ENCODE assay signal across 20 cellular contexts in the genomic region with DNA sequence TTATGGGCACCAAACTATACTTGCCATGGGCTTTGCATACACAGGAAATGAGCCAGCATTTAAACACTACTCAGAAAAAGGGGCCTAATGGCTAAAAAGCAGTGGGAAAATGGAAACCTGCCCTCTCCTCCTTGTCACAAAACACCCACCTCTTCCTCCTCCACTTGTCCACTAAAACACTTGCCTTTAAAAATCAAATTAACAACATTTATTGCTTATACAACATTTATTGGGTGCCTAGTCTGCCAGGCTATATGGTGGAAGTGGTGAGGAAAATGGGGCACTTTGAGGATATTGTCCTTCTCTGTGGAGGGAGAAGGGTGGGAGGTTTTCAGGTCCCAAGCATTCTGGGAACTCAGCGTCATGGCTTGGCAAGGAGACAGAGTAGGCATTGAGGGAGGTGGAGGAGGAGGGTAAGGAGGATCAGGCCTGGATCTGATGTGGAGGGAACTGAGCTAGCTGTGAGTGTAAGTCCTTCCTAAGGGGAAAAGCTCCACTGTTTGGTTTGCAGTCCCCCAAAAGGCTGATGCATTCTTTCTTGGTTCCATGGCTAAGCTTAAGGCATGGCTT.
DNase-seq lines count a peak whose midpoint lies in the region; TF ChIP-seq lines count a peak whose summit lies in the region.
"Had no signal": no experiment of that assay in that cellular context is flagged by ENCODE, and none has a peak within 500 bp of the region (broad histone marks: within the 10 kb centered on the region; RNA-seq: fewer than 3 reads in every experiment).

No MANE protein-coding gene starts in this region.

- CTCF ChIA-PET in OCI-LY7 (lab: Charles Lee; ENCODE audit: unreplicated experiment), result no interaction called here

- no peaks in the 10 kb centered on the region for H3K27me3 ChIP-seq in right atrium auricular region
- H3K27me3 ChIP-seq: BE2C had no signal

- H3K27ac ChIP-seq in OCI-LY7 (ENCODE audit: low read depth, low read length, poor library complexity, severe bottlenecking) (no peak overlapping the region), right atrium auricular region (no peak overlapping the region)
- H3K27ac ChIP-seq: 22Rv1 had no signal

- DNase-seq in DMS79 treated with DMSO at 0.1 percent for 48 hours (lab: John Stamatoyannopoulos, UW), result peak; percentile 1
- no peak for DNase-seq in DMS79 (lab: John Stamatoyannopoulos, UW)
- DNase-seq in Ammon's horn (ENCODE audit: low spot score), result peak; percentile 39
- peak; percentile 39 for DNase-seq in OCI-LY7 (ENCODE audit: low spot score)
- DNase-seq in medulla oblongata (ENCODE audit: extremely low spot score), result peak; percentile 42
- no peak for DNase-seq in right atrium auricular region (ENCODE audit: low spot score)
- no peak for DNase-seq in OCI-M1 (lab: John Stamatoyannopoulos, UW)
- DNase-seq in stimulated activated CD8-positive, alpha-beta memory T cell treated with anti-CD3 and anti-CD28 coated beads, Interleukin-4, amount 100 ng/mL, for 48 hours, result no peak
- DNase-seq: BE2C; CD4-positive, CD25-positive, alpha-beta regulatory T cell; COR-L47; DMS 273 treated with DMSO at 0.1 percent for 48 hours; EL; HCEC 1CT; NCI-H1417 treated with DMSO at 0.1 percent for 48 hours; NCI-H2029; NCI-H526; SIG-M5 had no signal

- H2AFZ ChIP-seq in OCI-LY7 (ENCODE audit: low read length), result no peak overlapping the region
- H2AFZ ChIP-seq: GM23338 had no signal

- H3K4me1 ChIP-seq in OCI-LY7 (ENCODE audit: insufficient read depth, low read length, poor library complexity, severe bottlenecking), result peaks cover 33% of the 10 kb centered on the region
- peaks cover 0 to 65% of the 10 kb centered on the region in 2 donors for H3K4me1 ChIP-seq in right atrium auricular region

- peak overlapping the region; percentile 70 for H3K4me2 ChIP-seq in OCI-LY7 (ENCODE audit: low read length)
- H3K4me2 ChIP-seq: GM23338 had no signal

- no peaks in the 10 kb centered on the region for H3K9me3 ChIP-seq in OCI-LY7 (ENCODE audit: low read length)
- no peaks in the 10 kb centered on the region for H3K9me3 ChIP-seq in right atrium auricular region
- H3K9me3 ChIP-seq: BE2C had no signal

- H4K20me1 ChIP-seq in OCI-LY7 (ENCODE audit: insufficient read depth, low read length), result 0 out of 2 replicates have a peak, but pooled peaks cover 11% of the 10 kb centered on the region

- BruUV-seq in OCI-LY7 (replicated peaks; lab: Mats Ljungman, UMichigan), result no TSS peak

- intact Hi-C loops in OCI-LY7 (cut with micrococcal nuclease; ENCODE audit: unreplicated experiment), result no loop called here

- H3K9me2 ChIP-seq in OCI-LY7 (ENCODE audit: insufficient read depth, low read length), result no peaks in the 10 kb centered on the region

- H3K36me3 ChIP-seq in OCI-LY7 (ENCODE audit: insufficient read depth, low read length) (no peaks in the 10 kb centered on the region), right atrium auricular region (no peaks in the 10 kb centered on the region)
- H3K36me3 ChIP-seq: BE2C had no signal

- peaks cover 6% of the 10 kb centered on the region; the same call in 1 of the 2 replicates for H3K79me2 ChIP-seq in OCI-LY7 (ENCODE audit: insufficient read depth, low read depth, low read length)

- POLR2A ChIA-PET in OCI-LY7 (lab: Charles Lee), result no interaction called here

- H3K4me3 ChIP-seq in OCI-LY7 (ENCODE audit: low read depth, low read length, poor library complexity, severe bottlenecking) (peak overlapping the region; percentile 37), right atrium auricular region (no peak overlapping the region)
- H3K4me3 ChIP-seq: GM23338 had no signal

- TF ChIP-seq CTCF in OCI-LY7 (conservative IDR thresholded peaks at IDR 0.05; ENCODE audit: low read length) (no peak), right atrium auricular region (IDR thresholded peaks at IDR 0.05) (no peak)

Comparison
In these comparisons a context has a peak if more than half of its experiments do, and no peak if none do; other contexts are left out.
1. DNase-seq: peak in DMS79 treated with DMSO at 0.1 percent for 48 hours (single experiment), Ammon's horn (single experiment), OCI-LY7 (single experiment) and medulla oblongata (single experiment); none in DMS79 (single experiment), right atrium auricular region (single experiment), OCI-M1 (single experiment) and stimulated activated CD8-positive, alpha-beta memory T cell treated with anti-CD3 and anti-CD28 coated beads, Interleukin-4, amount 100 ng/mL, for 48 hours (single experiment).